ENCODE assay signal across 8 cellular contexts in the genomic region with DNA sequence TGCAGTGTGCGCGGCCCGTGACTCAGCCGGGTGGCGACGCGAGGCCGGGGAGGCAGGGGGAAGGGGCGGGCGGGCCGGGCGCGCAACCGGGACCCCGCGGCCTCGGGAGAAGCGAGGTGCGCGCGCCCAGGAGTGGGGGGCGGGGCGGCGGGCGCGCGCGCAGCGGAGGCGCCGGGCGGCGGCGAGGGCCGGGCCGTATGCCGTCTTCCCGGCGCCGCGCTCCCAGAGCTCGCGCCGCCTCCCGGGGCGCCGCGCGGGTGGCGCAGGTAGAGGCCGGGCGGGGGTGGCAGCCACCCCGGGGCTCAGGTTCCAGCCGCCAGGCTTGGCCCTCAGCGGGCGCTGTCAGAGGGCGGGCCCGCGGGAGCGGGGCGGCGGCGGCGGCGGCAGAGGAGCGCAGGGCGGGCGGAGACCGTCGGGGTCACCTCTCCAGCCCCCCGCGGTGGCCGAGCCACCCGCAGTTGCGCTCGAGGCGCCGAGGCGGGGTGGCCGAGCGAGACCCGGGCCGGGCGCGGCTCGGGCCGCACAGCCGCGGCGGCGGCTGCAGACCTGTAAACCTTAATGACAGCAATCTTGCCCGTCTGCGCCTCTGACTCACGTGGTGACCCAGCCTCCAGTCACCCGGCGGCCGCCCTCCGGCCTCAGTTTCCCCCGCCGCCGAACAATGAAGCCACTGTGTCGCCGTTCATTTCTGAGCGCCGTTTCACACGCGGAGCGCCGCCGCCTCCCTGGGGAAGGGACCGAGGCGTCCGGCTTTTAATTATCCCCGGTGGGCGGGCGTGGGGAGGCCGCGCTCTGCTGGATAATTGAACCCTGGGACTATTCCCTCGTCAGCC. TPM values are rescaled to one million over a fixed set of nuclear protein-coding genes. Genes with fewer than 3 reads are reported as not detected.
DNase-seq lines count a peak whose midpoint lies in the region; ATAC-seq, FAIRE-seq and TF ChIP-seq lines count a peak whose summit lies in the region.

No MANE protein-coding gene starts in this region.

- peak overlapping the region; percentile 71; the same call in 1 of the 2 replicates for H3K18ac ChIP-seq in H1 (ENCODE audit: extremely low read depth, low read length)

- CTCF ChIA-PET in H1 (lab: Charles Lee; ENCODE audit: partially characterized antibody) = interaction anchor here (1.1 to 2.2 kb wide), 2 partner anchors 20 to 49 kb away, joined by 3 to 8 read pairs; no protein-coding TSS in a partner anchor

- peaks cover 13 to 25% of the 10 kb centered on the region in 2 donors for H3K4me1 Mint-ChIP-seq in stimulated activated naive B cell treated with anti-CD40 and anti-IgM and Interleukin-4, amounts not matched to agents 10 μg/mL and 1 μg/mL and 100 μg/mL, for 72 hours

- no peak overlapping the region for H4K5ac ChIP-seq in H1 (ENCODE audit: insufficient read length, low read depth, low read length)

- peak overlapping the region; percentile 60; the same call in 1 of the 2 replicates for H2BK5ac ChIP-seq in H1 (ENCODE audit: low read depth, low read length)

- POLR2A ChIA-PET in H1 (lab: Charles Lee; ENCODE audit: partially characterized antibody) = interaction anchor here (1.0 to 2.9 kb wide), 4 partner anchors 15 to 24 kb away, joined by 4 to 12 read pairs (median 5); no protein-coding TSS in a partner anchor

- H3K14ac ChIP-seq in H1 (ENCODE audit: insufficient read length) = no peak overlapping the region

- H3K9ac ChIP-seq in H1 (replicated peaks in 1 of 4; ENCODE audit: extremely low read depth in 1 of 4, low read depth in 3 of 4, low read length in 3 of 4) (no peak overlapping the region), mucosa of rectum (ENCODE audit: low read depth in 1 of 2, low read length in 2 of 2) (peak overlapping the region; percentile 63 to 67)

- no peak for TF ChIP-seq RAD21 in H1 (IDR thresholded peaks at IDR 0.05 in 1 of 2, conservative IDR thresholded peaks at IDR 0.05 in 1 of 2; ENCODE audit: low read depth in 2 of 2, low read length in 2 of 2)

- peak overlapping the region; percentile 79 to 83 for H3K4me3 Mint-ChIP-seq in stimulated activated naive B cell treated with anti-CD40 and anti-IgM and Interleukin-4, amounts not matched to agents 10 μg/mL and 1 μg/mL and 100 μg/mL, for 72 hours

- H2BK15ac ChIP-seq in H1 (ENCODE audit: low read length) = no peak overlapping the region

- H2BK20ac ChIP-seq in H1 (ENCODE audit: low read length) = no peak overlapping the region

- H3K36me3 Mint-ChIP-seq in stimulated activated naive B cell treated with anti-CD40 and anti-IgM and Interleukin-4, amounts not matched to agents 10 μg/mL and 1 μg/mL and 100 μg/mL, for 72 hours = no peaks in the 10 kb centered on the region

- no peaks in the 10 kb centered on the region for H4K20me1 ChIP-seq in H1 (replicated peaks in 1 of 2; ENCODE audit: control insufficient read depth in 1 of 2, insufficient read depth in 2 of 2, low read length in 2 of 2)

- H3K4me1 ChIP-seq in HAP-1 (peaks cover 12% of the 10 kb centered on the region), H1 (replicated peaks in 1 of 4; ENCODE audit: control insufficient read depth in 3 of 4, insufficient read depth in 4 of 4, low read length in 3 of 4) (peaks cover 7 to 16% (median 13%) of the 10 kb centered on the region in 4 experiments), mucosa of rectum (ENCODE audit: control insufficient read depth in 2 of 2, insufficient read depth in 2 of 2, low read length in 2 of 2) (peaks cover 7 to 38% of the 10 kb centered on the region in 2 donors)

- H3K27ac ChIP-seq in H1 (ENCODE audit: low read depth, low read length) (no peak overlapping the region), mucosa of rectum (ENCODE audit: low read depth in 2 of 2, low read length in 2 of 2) (peak overlapping the region; percentile 75)

- no peaks in the 10 kb centered on the region for H3K9me3 ChIP-seq in HAP-1
- no peaks in the 10 kb centered on the region for H3K9me3 ChIP-seq in H1 (ENCODE audit: insufficient read depth in 2 of 2, low read depth in 1 of 2, low read length in 1 of 2)
- no peaks in the 10 kb centered on the region for H3K9me3 ChIP-seq in mucosa of rectum (ENCODE audit: control insufficient read depth in 2 of 2, low read length in 2 of 2)

- in situ Hi-C loops in HAP-1 (cut with MboI; ENCODE audit: low sequenced_read_pairs) = no loop called here

- peaks cover 13% of the 10 kb centered on the region; the same call in 1 of the 2 replicates for H3K23me2 ChIP-seq in H1 (ENCODE audit: low read depth, low read length)

- ATAC-seq in stimulated activated naive B cell treated with anti-CD40 and anti-IgM and Interleukin-4, amounts not matched to agents 10 μg/mL and 1 μg/mL and 100 μg/mL, for 72 hours (replicated peaks) = peak; percentile 79 to 80

- no peak for TF ChIP-seq POLR2A in H1 (IDR thresholded peaks at IDR 0.05; ENCODE audit: control extremely low read depth in 1 of 2, low read depth in 2 of 2, low read length in 2 of 2)

- H3K27ac Mint-ChIP-seq in stimulated activated naive B cell treated with anti-CD40 and anti-IgM and Interleukin-4, amounts not matched to agents 10 μg/mL and 1 μg/mL and 100 μg/mL, for 72 hours = peak overlapping the region; percentile 47

- TF ChIP-seq CTCF in GM10266 (IDR thresholded peaks at IDR 0.05; ENCODE audit: control insufficient read depth, insufficient read depth, low read depth, missing control alignments) (no peak), H1 (IDR thresholded peaks at IDR 0.05; ENCODE audit: control extremely low read depth in 1 of 3, insufficient read depth in 1 of 3, low read depth in 1 of 3, low read length in 3 of 3) (no peak)

- no peaks in the 10 kb centered on the region for H3K79me2 ChIP-seq in H1 (ENCODE audit: control insufficient read depth in 1 of 2, insufficient read depth in 2 of 2, low read length in 2 of 2)

- DNase-seq in GM10266 (ENCODE audit: extremely low spot score) (peak; percentile 87), HAP-1 (ENCODE audit: low spot score in 2 of 2) (peak; percentile 50 to 65), NCI-H2107 (lab: John Stamatoyannopoulos, UW) (peak; percentile 76), H1 (ENCODE audit: low read depth in 1 of 2, low spot score in 2 of 2) (peak in 1 of 2 experiments; percentile 74), midbrain (lab: John Stamatoyannopoulos, UW) (no peak)
- DNase-seq in activated CD4-positive, alpha-beta T cell treated with anti-CD3 and anti-CD28 coated beads, Interleukin-2, amount 50 U/mL, for 48 hours = peak; percentile 57 to 66
- peak; percentile 9 for DNase-seq in stimulated activated naive B cell treated with anti-CD40 and anti-IgM and Interleukin-4, amounts not matched to agents 10 μg/mL and 1 μg/mL and 100 μg/mL, for 72 hours

- H4K91ac ChIP-seq in H1 (replicated peaks; ENCODE audit: insufficient read length, low read length) = peak overlapping the region; percentile 75

- no peak for FAIRE-seq in H1 (lab: Jason Lieb, UNC)

- H3K27me3 Mint-ChIP-seq in stimulated activated naive B cell treated with anti-CD40 and anti-IgM and Interleukin-4, amounts not matched to agents 10 μg/mL and 1 μg/mL and 100 μg/mL, for 72 hours = peaks cover 32 to 40% of the 10 kb centered on the region in 2 donors

- no peaks in the 10 kb centered on the region for H3K79me1 ChIP-seq in H1 (ENCODE audit: low read depth, low read length)

- no peak for TF ChIP-seq EP300 in H1 (IDR thresholded peaks at IDR 0.05; ENCODE audit: borderline replicate concordance in 1 of 2, low read depth in 2 of 2, low read length in 2 of 2)

- no peak overlapping the region for H3K56ac ChIP-seq in H1 (replicated peaks; ENCODE audit: insufficient read length, low read depth, low read length)

- no peak overlapping the region for H2BK120ac ChIP-seq in H1 (replicated peaks; ENCODE audit: low read depth, low read length)

- H3K4me2 ChIP-seq in H1 (ENCODE audit: insufficient read depth in 1 of 2, low read depth in 2 of 2, low read length in 2 of 2) = peak overlapping the region; percentile 79 to 82

- no peak overlapping the region for H2AFZ ChIP-seq in H1 (ENCODE audit: low read length)

- H3K4ac ChIP-seq in H1 (replicated peaks; ENCODE audit: insufficient read length, low read depth, low read length) = peak overlapping the region; percentile 39

- H3K23ac ChIP-seq in H1 (ENCODE audit: insufficient read length) = no peak overlapping the region

- 6% methylated on average over 51 of the region's 119 CpGs; no CpG with 5 or more reads in 1 of the 2 experiments for WGBS in H1 (ENCODE audit: extremely low coverage in 1 of 2, insufficient coverage in 1 of 2, insufficient read length in 1 of 2, insufficient replicate concordance in 2 of 2, low coverage in 1 of 2, low lambda C conversion rate in 2 of 2, missing lambda C conversion rate in 1 of 2), 2 experiments

- H3K4me3 ChIP-seq in HAP-1 (peak overlapping the region; percentile 48), H1 (ENCODE audit: extremely low read depth in 1 of 4, insufficient read depth in 2 of 4, low read depth in 3 of 4, low read length in 4 of 4) (peak overlapping the region; percentile 54 to 86 (median 58)), mucosa of rectum (ENCODE audit: low read length in 2 of 2) (peak overlapping the region; percentile 68 to 69)

- no peak overlapping the region for H2AK5ac ChIP-seq in H1 (ENCODE audit: low read depth, low read length)

- no peaks in the 10 kb centered on the region for H3K27me3 ChIP-seq in HAP-1 (ENCODE audit: low read depth)
- H3K27me3 ChIP-seq in H1 (replicated peaks in 1 of 4; ENCODE audit: control insufficient read depth in 3 of 4, extremely low read depth in 1 of 4, insufficient read depth in 3 of 4, low read length in 3 of 4) = peaks cover 0 to 27% (median 22%) of the 10 kb centered on the region in 4 experiments; a peak in 5 of 7 replicates
- H3K27me3 ChIP-seq in mucosa of rectum (ENCODE audit: control insufficient read depth in 2 of 2, insufficient read depth in 2 of 2, low read length in 2 of 2) = no peaks in the 10 kb centered on the region

- H2BK12ac ChIP-seq in H1 (ENCODE audit: low read depth, low read length) = no peak overlapping the region

- H3K36me3 ChIP-seq in HAP-1 (replicated peaks) (no peaks in the 10 kb centered on the region), H1 (ENCODE audit: control insufficient read depth in 2 of 4, insufficient read depth in 4 of 4, low read length in 3 of 4) (no peaks in the 10 kb centered on the region), mucosa of rectum (ENCODE audit: control insufficient read depth in 2 of 2, insufficient read depth in 2 of 2, low read length in 2 of 2) (no peaks in the 10 kb centered on the region)

- H4K8ac ChIP-seq in H1 (ENCODE audit: extremely low read depth, insufficient read depth, low read length) = peak overlapping the region; percentile 96; the same call in 1 of the 2 replicates

- no peaks in the 10 kb centered on the region for H3K9me3 Mint-ChIP-seq in stimulated activated naive B cell treated with anti-CD40 and anti-IgM and Interleukin-4, amounts not matched to agents 10 μg/mL and 1 μg/mL and 100 μg/mL, for 72 hours

RNA-seq across cellular contexts. Expression of gene SMAD7, which starts 25.3 kb away (rescaled TPM):
- 13.8 and 15.5 TPM in 2 replicates for total RNA-seq in H1 (2021; fragmentation: NEBNext Ultra II Directional; extraction: Animal tissue kit (Norgen Biotek cat#: 25700))
- polyA plus RNA-seq in H1 (2011; rRNA removed) = 6.5 and 6.6 TPM in 2 replicates
- polyA plus RNA-seq in H1 (2011; cell fraction: cytosol; rRNA removed) = 6.1 TPM
- 9.4 TPM for polyA plus RNA-seq in H1 (2011; cell fraction: nucleus; rRNA removed)
- 3.7 to 4.5 TPM (median 4.3 TPM) in 4 replicates for polyA plus RNA-seq in H1 (2012, experiment 1 of 2)
- polyA plus RNA-seq in H1 (2012, experiment 2 of 2) = 4.8 TPM
- polyA plus RNA-seq in H1 (2013, experiment 1 of 2) = 12.4 TPM
- 12.0 TPM for polyA plus RNA-seq in H1 (2013, experiment 2 of 2)
- 10.3 and 13.5 TPM in 2 replicates for polyA minus RNA-seq in H1 (2011; rRNA and poly(A)+ RNA removed)
- 9.7 TPM for polyA minus RNA-seq in H1 (2011; cell fraction: cytosol; rRNA and poly(A)+ RNA removed)
- polyA minus RNA-seq in H1 (2011; cell fraction: nucleus; rRNA and poly(A)+ RNA removed) = 9.4 TPM

Comparison
In these comparisons a context has a peak if more than half of its experiments do, and no peak if none do; other contexts are left out.
1. H3K9ac ChIP-seq: peak in mucosa of rectum (2 of 2); none in H1 (0 of 4).
2. Peak in every context shown above with its lines, with median percentiles within 50 percentile points of each other: H3K4me3 ChIP-seq.